ENCODE assay signal across 1 cellular context in the genomic region with DNA sequence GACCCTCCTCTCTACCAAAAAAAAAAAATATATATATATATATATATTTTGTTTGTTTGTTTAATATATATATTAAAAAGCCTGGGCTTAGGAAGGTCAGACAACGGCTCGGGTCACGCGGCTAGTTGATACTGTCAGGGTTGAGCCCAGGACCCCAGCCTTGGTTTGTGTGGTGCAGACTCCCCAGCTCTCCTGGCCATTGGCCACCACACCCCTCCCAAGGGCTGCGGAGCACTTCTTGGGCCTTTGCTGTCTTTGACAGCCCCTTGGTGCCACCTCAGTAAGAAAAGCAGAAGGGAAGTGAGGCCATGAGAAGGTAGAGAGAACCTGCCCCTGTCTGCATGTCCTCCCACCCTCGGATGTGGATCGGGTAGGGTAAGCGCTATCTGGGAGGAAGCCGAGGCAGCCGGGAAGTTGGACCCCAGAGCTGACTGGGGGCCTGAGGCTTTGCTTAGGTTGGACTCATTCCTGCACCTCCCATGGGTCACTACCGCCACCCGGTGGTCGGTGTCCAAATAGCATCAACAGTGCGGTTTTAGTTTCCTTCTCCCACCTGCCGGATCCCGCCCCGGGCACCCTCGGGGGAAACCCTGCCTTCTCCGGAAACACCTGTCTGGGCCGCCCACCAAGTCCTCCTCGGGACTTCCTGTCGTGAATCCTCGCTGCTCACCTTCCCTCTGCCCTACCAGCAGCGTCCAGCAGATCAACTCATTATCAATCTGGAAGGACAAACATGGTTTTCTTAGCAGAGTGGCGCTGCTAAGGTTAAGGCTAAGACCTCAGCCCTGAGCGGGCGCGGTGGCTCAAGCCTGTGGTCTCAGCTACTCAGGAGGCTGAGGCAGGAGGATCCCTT.
TF ChIP-seq lines count a peak whose summit lies in the region.

No MANE protein-coding gene starts in this region.

TF ChIP-seq in K562, 482 proteins besides CTCF, POLR2A, EP300 and RAD21 (continued from another document):
- TF ChIP-seq, protein P1, sequence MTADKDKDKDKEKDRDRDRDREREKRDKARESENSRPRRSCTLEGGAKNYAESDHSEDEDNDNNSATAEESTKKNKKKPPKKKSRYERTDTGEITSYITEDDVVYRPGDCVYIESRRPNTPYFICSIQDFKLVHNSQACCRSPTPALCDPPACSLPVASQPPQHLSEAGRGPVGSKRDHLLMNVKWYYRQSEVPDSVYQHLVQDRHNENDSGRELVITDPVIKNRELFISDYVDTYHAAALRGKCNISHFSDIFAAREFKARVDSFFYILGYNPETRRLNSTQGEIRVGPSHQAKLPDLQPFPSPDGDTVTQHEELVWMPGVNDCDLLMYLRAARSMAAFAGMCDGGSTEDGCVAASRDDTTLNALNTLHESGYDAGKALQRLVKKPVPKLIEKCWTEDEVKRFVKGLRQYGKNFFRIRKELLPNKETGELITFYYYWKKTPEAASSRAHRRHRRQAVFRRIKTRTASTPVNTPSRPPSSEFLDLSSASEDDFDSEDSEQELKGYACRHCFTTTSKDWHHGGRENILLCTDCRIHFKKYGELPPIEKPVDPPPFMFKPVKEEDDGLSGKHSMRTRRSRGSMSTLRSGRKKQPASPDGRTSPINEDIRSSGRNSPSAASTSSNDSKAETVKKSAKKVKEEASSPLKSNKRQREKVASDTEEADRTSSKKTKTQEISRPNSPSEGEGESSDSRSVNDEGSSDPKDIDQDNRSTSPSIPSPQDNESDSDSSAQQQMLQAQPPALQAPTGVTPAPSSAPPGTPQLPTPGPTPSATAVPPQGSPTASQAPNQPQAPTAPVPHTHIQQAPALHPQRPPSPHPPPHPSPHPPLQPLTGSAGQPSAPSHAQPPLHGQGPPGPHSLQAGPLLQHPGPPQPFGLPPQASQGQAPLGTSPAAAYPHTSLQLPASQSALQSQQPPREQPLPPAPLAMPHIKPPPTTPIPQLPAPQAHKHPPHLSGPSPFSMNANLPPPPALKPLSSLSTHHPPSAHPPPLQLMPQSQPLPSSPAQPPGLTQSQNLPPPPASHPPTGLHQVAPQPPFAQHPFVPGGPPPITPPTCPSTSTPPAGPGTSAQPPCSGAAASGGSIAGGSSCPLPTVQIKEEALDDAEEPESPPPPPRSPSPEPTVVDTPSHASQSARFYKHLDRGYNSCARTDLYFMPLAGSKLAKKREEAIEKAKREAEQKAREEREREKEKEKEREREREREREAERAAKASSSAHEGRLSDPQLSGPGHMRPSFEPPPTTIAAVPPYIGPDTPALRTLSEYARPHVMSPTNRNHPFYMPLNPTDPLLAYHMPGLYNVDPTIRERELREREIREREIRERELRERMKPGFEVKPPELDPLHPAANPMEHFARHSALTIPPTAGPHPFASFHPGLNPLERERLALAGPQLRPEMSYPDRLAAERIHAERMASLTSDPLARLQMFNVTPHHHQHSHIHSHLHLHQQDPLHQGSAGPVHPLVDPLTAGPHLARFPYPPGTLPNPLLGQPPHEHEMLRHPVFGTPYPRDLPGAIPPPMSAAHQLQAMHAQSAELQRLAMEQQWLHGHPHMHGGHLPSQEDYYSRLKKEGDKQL (CRISPR knock-in tag; IDR thresholded peaks at IDR 0.05; ENCODE audit: borderline replicate concordance) = no peak
- TF ChIP-seq, protein P2, sequence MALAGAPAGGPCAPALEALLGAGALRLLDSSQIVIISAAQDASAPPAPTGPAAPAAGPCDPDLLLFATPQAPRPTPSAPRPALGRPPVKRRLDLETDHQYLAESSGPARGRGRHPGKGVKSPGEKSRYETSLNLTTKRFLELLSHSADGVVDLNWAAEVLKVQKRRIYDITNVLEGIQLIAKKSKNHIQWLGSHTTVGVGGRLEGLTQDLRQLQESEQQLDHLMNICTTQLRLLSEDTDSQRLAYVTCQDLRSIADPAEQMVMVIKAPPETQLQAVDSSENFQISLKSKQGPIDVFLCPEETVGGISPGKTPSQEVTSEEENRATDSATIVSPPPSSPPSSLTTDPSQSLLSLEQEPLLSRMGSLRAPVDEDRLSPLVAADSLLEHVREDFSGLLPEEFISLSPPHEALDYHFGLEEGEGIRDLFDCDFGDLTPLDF (CRISPR knock-in tag; IDR thresholded peaks at IDR 0.05) = peak; percentile 37; the same call in 1 of the 2 replicates
- TF ChIP-seq SREBF1 (IDR thresholded peaks at IDR 0.05; ENCODE audit: borderline replicate concordance, low read depth, low read length) (no peak), ETV1 (tag; conservative IDR thresholded peaks at IDR 0.05; ENCODE audit: low read depth) (peak; percentile 54), CHD2 (IDR thresholded peaks at IDR 0.05; ENCODE audit: low read depth, low read length) (no peak), SRF (CRISPR knock-in tag; IDR thresholded peaks at IDR 0.05) (no peak), MYNN (IDR thresholded peaks at IDR 0.05) (no peak), MYNN (CRISPR knock-in tag; IDR thresholded peaks at IDR 0.05) (no peak), SIRT6 (IDR thresholded peaks at IDR 0.05; ENCODE audit: low read depth, low read length) (no peak), ZNF699 (CRISPR knock-in tag; IDR thresholded peaks at IDR 0.05; ENCODE audit: insufficient replicate concordance) (no peak), MEF2D (tag; conservative IDR thresholded peaks at IDR 0.05; ENCODE audit: low read depth) (0 out of 2 replicates have a peak, but pooled peaks have one; percentile 20), FUS (optimal IDR thresholded peaks at IDR 0.05; ENCODE audit: low read depth, low read length) (no peak), BHLHE40 (IDR thresholded peaks at IDR 0.05; ENCODE audit: low read length) (no peak), ZNF668 (CRISPR knock-in tag; IDR thresholded peaks at IDR 0.05) (no peak), HDAC6 (IDR thresholded peaks at IDR 0.05; ENCODE audit: low read depth, low read length) (no peak), BDP1 (IDR thresholded peaks at IDR 0.05; ENCODE audit: insufficient read depth, insufficient read length) (no peak), COPS2 (conservative IDR thresholded peaks at IDR 0.05) (no peak), ZNF766 (CRISPR knock-in tag; conservative IDR thresholded peaks at IDR 0.05) (no peak), TAF1 (IDR thresholded peaks at IDR 0.05; ENCODE audit: control insufficient read depth, extremely low read depth, insufficient read depth, low read length, severe bottlenecking) (no peak), NR3C1 (CRISPR knock-in tag; IDR thresholded peaks at IDR 0.05) (no peak), ZNF785 (CRISPR knock-in tag; IDR thresholded peaks at IDR 0.05) (no peak), ZNF197 (CRISPR knock-in tag; IDR thresholded peaks at IDR 0.05; ENCODE audit: low read depth) (no peak), POLR3G (IDR thresholded peaks at IDR 0.05; ENCODE audit: extremely low read depth, insufficient read length, insufficient replicate concordance) (no peak), ZNF551 (CRISPR knock-in tag; IDR thresholded peaks at IDR 0.05) (no peak)
- TF ChIP-seq, protein P3, sequence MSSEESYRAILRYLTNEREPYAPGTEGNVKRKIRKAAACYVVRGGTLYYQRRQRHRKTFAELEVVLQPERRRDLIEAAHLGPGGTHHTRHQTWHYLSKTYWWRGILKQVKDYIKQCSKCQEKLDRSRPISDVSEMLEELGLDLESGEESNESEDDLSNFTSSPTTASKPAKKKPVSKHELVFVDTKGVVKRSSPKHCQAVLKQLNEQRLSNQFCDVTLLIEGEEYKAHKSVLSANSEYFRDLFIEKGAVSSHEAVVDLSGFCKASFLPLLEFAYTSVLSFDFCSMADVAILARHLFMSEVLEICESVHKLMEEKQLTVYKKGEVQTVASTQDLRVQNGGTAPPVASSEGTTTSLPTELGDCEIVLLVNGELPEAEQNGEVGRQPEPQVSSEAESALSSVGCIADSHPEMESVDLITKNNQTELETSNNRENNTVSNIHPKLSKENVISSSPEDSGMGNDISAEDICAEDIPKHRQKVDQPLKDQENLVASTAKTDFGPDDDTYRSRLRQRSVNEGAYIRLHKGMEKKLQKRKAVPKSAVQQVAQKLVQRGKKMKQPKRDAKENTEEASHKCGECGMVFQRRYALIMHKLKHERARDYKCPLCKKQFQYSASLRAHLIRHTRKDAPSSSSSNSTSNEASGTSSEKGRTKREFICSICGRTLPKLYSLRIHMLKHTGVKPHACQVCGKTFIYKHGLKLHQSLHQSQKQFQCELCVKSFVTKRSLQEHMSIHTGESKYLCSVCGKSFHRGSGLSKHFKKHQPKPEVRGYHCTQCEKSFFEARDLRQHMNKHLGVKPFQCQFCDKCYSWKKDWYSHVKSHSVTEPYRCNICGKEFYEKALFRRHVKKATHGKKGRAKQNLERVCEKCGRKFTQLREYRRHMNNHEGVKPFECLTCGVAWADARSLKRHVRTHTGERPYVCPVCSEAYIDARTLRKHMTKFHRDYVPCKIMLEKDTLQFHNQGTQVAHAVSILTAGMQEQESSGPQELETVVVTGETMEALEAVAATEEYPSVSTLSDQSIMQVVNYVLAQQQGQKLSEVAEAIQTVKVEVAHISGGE (CRISPR knock-in tag; IDR thresholded peaks at IDR 0.05) = no peak
- TF ChIP-seq, protein P4, sequence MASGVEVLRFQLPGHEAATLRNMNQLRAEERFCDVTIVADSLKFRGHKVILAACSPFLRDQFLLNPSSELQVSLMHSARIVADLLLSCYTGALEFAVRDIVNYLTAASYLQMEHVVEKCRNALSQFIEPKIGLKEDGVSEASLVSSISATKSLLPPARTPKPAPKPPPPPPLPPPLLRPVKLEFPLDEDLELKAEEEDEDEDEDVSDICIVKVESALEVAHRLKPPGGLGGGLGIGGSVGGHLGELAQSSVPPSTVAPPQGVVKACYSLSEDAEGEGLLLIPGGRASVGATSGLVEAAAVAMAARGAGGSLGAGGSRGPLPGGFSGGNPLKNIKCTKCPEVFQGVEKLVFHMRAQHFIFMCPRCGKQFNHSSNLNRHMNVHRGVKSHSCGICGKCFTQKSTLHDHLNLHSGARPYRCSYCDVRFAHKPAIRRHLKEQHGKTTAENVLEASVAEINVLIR (CRISPR knock-in tag; IDR thresholded peaks at IDR 0.05) = no peak
- TF ChIP-seq, protein P5, sequence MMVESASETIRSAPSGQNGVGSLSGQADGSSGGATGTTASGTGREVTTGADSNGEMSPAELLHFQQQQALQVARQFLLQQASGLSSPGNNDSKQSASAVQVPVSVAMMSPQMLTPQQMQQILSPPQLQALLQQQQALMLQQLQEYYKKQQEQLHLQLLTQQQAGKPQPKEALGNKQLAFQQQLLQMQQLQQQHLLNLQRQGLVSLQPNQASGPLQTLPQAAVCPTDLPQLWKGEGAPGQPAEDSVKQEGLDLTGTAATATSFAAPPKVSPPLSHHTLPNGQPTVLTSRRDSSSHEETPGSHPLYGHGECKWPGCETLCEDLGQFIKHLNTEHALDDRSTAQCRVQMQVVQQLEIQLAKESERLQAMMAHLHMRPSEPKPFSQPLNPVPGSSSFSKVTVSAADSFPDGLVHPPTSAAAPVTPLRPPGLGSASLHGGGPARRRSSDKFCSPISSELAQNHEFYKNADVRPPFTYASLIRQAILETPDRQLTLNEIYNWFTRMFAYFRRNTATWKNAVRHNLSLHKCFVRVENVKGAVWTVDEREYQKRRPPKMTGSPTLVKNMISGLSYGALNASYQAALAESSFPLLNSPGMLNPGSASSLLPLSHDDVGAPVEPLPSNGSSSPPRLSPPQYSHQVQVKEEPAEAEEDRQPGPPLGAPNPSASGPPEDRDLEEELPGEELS (CRISPR knock-in tag; IDR thresholded peaks at IDR 0.05; ENCODE audit: borderline replicate concordance) = 0 out of 2 replicates have a peak, but pooled peaks have one; percentile 60
- TF ChIP-seq, protein P6, sequence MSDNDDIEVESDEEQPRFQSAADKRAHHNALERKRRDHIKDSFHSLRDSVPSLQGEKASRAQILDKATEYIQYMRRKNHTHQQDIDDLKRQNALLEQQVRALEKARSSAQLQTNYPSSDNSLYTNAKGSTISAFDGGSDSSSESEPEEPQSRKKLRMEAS (CRISPR knock-in tag; IDR thresholded peaks at IDR 0.05) = peak; percentile 48; the same call in 1 of the 2 replicates
- TF ChIP-seq, protein P7, sequence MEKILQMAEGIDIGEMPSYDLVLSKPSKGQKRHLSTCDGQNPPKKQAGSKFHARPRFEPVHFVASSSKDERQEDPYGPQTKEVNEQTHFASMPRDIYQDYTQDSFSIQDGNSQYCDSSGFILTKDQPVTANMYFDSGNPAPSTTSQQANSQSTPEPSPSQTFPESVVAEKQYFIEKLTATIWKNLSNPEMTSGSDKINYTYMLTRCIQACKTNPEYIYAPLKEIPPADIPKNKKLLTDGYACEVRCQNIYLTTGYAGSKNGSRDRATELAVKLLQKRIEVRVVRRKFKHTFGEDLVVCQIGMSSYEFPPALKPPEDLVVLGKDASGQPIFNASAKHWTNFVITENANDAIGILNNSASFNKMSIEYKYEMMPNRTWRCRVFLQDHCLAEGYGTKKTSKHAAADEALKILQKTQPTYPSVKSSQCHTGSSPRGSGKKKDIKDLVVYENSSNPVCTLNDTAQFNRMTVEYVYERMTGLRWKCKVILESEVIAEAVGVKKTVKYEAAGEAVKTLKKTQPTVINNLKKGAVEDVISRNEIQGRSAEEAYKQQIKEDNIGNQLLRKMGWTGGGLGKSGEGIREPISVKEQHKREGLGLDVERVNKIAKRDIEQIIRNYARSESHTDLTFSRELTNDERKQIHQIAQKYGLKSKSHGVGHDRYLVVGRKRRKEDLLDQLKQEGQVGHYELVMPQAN (IDR thresholded peaks at IDR 0.05; ENCODE audit: borderline replicate concordance) = no peak
- TF ChIP-seq, protein P8, sequence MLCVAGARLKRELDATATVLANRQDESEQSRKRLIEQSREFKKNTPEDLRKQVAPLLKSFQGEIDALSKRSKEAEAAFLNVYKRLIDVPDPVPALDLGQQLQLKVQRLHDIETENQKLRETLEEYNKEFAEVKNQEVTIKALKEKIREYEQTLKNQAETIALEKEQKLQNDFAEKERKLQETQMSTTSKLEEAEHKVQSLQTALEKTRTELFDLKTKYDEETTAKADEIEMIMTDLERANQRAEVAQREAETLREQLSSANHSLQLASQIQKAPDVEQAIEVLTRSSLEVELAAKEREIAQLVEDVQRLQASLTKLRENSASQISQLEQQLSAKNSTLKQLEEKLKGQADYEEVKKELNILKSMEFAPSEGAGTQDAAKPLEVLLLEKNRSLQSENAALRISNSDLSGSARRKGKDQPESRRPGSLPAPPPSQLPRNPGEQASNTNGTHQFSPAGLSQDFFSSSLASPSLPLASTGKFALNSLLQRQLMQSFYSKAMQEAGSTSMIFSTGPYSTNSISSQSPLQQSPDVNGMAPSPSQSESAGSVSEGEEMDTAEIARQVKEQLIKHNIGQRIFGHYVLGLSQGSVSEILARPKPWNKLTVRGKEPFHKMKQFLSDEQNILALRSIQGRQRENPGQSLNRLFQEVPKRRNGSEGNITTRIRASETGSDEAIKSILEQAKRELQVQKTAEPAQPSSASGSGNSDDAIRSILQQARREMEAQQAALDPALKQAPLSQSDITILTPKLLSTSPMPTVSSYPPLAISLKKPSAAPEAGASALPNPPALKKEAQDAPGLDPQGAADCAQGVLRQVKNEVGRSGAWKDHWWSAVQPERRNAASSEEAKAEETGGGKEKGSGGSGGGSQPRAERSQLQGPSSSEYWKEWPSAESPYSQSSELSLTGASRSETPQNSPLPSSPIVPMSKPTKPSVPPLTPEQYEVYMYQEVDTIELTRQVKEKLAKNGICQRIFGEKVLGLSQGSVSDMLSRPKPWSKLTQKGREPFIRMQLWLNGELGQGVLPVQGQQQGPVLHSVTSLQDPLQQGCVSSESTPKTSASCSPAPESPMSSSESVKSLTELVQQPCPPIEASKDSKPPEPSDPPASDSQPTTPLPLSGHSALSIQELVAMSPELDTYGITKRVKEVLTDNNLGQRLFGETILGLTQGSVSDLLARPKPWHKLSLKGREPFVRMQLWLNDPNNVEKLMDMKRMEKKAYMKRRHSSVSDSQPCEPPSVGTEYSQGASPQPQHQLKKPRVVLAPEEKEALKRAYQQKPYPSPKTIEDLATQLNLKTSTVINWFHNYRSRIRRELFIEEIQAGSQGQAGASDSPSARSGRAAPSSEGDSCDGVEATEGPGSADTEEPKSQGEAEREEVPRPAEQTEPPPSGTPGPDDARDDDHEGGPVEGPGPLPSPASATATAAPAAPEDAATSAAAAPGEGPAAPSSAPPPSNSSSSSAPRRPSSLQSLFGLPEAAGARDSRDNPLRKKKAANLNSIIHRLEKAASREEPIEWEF (CRISPR knock-in tag; IDR thresholded peaks at IDR 0.05) = no peak
